In the genomic region with DNA sequence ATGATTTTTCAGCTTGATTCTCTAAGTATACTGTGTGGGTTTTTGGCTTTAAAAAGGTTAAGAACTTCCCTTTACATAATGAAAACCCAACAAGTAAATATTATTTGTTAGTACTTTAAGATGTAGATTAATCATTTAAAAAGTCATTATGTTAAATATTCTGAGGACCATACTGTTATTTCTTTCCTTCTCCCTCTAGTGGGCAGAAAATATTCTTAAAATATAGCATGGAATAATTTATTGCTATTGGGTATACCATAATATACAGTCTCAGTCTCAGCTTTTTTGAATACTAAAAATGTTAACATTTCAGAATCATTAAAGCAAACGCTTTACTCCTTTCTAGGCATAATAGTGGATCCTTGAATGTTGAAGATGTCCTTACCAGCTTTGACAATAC, we compare ENCODE assay signal across 16 cellular contexts. TPM values are rescaled to one million over a fixed set of nuclear protein-coding genes. Genes with fewer than 3 reads are reported as not detected.
A peak's percentile ranks its signal among the peaks of the same experiment; 100 is the strongest.
DNase-seq lines count a peak whose midpoint lies in the region; ATAC-seq and TF ChIP-seq lines count a peak whose summit lies in the region.
"Had no signal": no experiment of that assay in that cellular context is flagged by ENCODE, and none has a peak within 500 bp of the region (broad histone marks: within the 10 kb centered on the region; RNA-seq: fewer than 3 reads in every experiment).

No MANE protein-coding gene starts in this region.

- no peaks in the 10 kb centered on the region for H3K4me1 ChIP-seq in RWPE2 (ENCODE audit: insufficient read depth, poor library complexity, severe bottlenecking)
- H3K4me1 ChIP-seq: prostate gland had no signal

- ATAC-seq in RWPE2 (ENCODE audit: low read depth) = no peak
- ATAC-seq: activated T-cell treated with anti-CD3 and anti-CD28 coated beads, Interleukin-2, amount 50 U/mL, for 4 hours had no signal

- no peaks in the 10 kb centered on the region for H3K9me3 ChIP-seq in RWPE2 (ENCODE audit: severe bottlenecking)
- H3K9me3 ChIP-seq: prostate gland, SJSA1 had no signal

- DNase-seq in ACHN (peak; percentile 12), GM06990 (ENCODE audit: extremely low read depth, insufficient read length) (no peak), RWPE2 (ENCODE audit: low spot score) (no peak), fibroblast of pulmonary artery (ENCODE audit: low read depth) (peak; percentile 6), DMS114 treated with DMSO at 0.1 percent for 48 hours (lab: John Stamatoyannopoulos, UW; ENCODE audit: unreplicated experiment) (no peak), posterior vena cava (ENCODE audit: low spot score) (no peak), SIG-M5 (lab: John Stamatoyannopoulos, UW) (no peak)
- DNase-seq in stimulated activated CD4-positive, alpha-beta T cell treated with anti-CD3 and anti-CD28 coated beads, Interleukin-4, amount 100 ng/mL, for 24 hours = no peak
- DNase-seq: activated T-cell treated with anti-CD3 and anti-CD28 coated beads, Interleukin-2, amount 50 U/mL, for 4 hours; amygdala; CD4-positive, CD25-positive, alpha-beta regulatory T cell; NCI-H510A; stimulated activated CD4-positive, alpha-beta T cell treated with anti-CD3 and anti-CD28 coated beads, Interleukin-2, amount 100 ng/mL, for 48 hours; stimulated activated naive CD4-positive, alpha-beta T cell treated with Interleukin-2 at 50 U/mL for 16 hours had no signal

- H3K27me3 ChIP-seq in GM06990 (replicated peaks; ENCODE audit: control insufficient read depth, insufficient read depth, low read length) = no peaks in the 10 kb centered on the region
- H3K27me3 ChIP-seq in RWPE2 (ENCODE audit: insufficient read depth, poor library complexity, severe bottlenecking) = no peaks in the 10 kb centered on the region
- H3K27me3 ChIP-seq: SJSA1 had no signal

- TF ChIP-seq CTCF in GM06990 (IDR thresholded peaks at IDR 0.05; ENCODE audit: insufficient read depth, low read length, poor library complexity, severe bottlenecking) = peak; percentile 5
- peak; percentile 56 for TF ChIP-seq CTCF in RWPE2 (IDR thresholded peaks at IDR 0.05; ENCODE audit: poor library complexity, severe bottlenecking)
- TF ChIP-seq CTCF in fibroblast of pulmonary artery (IDR thresholded peaks at IDR 0.05; ENCODE audit: low read length, missing control alignments) = peak; percentile 43

- intact Hi-C loops in posterior vena cava (cut with DNase I) = no loop called here

- no peaks in the 10 kb centered on the region for H3K36me3 ChIP-seq in GM06990 (ENCODE audit: control insufficient read depth, insufficient read depth, low read length)
- peaks cover 7% of the 10 kb centered on the region; the same call in 1 of the 2 replicates for H3K36me3 ChIP-seq in RWPE2 (ENCODE audit: low read depth)
- H3K36me3 ChIP-seq: prostate gland, SJSA1 had no signal

- H3K27ac ChIP-seq in RWPE2 (ENCODE audit: poor library complexity, severe bottlenecking) = no peak overlapping the region
- H3K27ac ChIP-seq: prostate gland, SJSA1 had no signal

- H3K4me3 ChIP-seq in GM06990 (replicated peaks; ENCODE audit: low read depth, low read length) (no peak overlapping the region), RWPE2 (ENCODE audit: severe bottlenecking) (no peak overlapping the region), fibroblast of pulmonary artery (replicated peaks; ENCODE audit: low read depth, low read length) (no peak overlapping the region)
- H3K4me3 ChIP-seq: prostate gland, SJSA1 had no signal

- in situ Hi-C loops in ACHN (cut with HindIII; ENCODE audit: low pct_ligation_motif_present, low pct_unique_long_range_greater_than_20kb, low sequenced_read_pairs) = no loop called here

RNA-seq across cellular contexts. Expression of gene CAMKMT, which starts 28.1 kb away (rescaled TPM):
- 10 to 100 TPM; 12.0 to 12.6 TPM for total RNA-seq in posterior vena cava

RNA-seq across cellular contexts. Expression of gene PREPL, which starts 28.6 kb away (rescaled TPM):
- 10 to 100 TPM; 46.6 to 73.1 TPM for total RNA-seq in posterior vena cava

Comparison
In these comparisons a context has a peak if more than half of its experiments do, and no peak if none do; other contexts are left out.
1. DNase-seq: peak in ACHN (single experiment) and fibroblast of pulmonary artery (single experiment); none in GM06990 (single experiment), RWPE2 (single experiment), DMS114 treated with DMSO at 0.1 percent for 48 hours (single experiment), stimulated activated CD4-positive, alpha-beta T cell treated with anti-CD3 and anti-CD28 coated beads, Interleukin-4, amount 100 ng/mL, for 24 hours (single experiment), posterior vena cava (single experiment) and SIG-M5 (single experiment).
2. CTCF ChIP-seq: peak in every context shown above with its lines; median percentile 56 in RWPE2; 43 in fibroblast of pulmonary artery; 5 in GM06990.